In the genomic region with DNA sequence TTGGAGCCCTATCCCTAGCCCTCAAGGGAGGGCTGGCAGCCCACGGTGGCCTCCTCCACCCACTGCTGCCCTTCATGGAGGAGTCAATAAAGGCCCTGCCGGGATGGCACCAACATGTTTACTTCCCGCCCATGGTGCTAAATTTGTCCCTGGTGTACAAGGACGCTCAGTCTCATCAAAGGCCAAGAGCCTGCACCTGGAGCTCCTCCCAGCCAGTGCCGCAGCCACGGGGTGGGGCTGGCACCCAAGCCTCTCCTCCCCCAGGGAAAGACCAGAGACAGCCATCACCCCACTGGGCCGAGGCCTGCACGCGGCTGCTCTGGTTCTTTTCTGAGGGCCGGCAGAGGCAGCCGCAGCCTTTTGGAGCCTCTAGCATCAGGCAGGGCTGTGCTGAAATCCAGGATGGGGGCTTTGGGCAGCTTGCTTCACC, we compare ENCODE assay signal across 24 cellular contexts.
"Had no signal": no experiment of that assay in that cellular context is flagged by ENCODE, and none has a peak within 500 bp of the region (broad histone marks: within the 10 kb centered on the region; RNA-seq: fewer than 3 reads in every experiment).

No MANE protein-coding gene starts in this region.

- H3K27me3 ChIP-seq: dorsolateral prefrontal cortex, suprapubic skin, vagina had no signal

- H3K36me3 ChIP-seq: suprapubic skin, vagina, WERI-Rb-1 had no signal

- DNase-seq: activated CD4-positive, alpha-beta T cell treated with anti-CD3 and anti-CD28 coated beads for 1 hour; activated CD8-positive, alpha-beta memory T cell treated with anti-CD3 and anti-CD28 coated beads for 24 hours; activated CD8-positive, alpha-beta memory T cell treated with anti-CD3 and anti-CD28 coated beads, Interleukin-2, amount 50 U/mL, for 48 hours; activated effector memory CD4-positive, alpha-beta T cell treated with Interleukin-2 at 50 U/mL for 16 hours; activated naive CD4-positive, alpha-beta T cell treated with anti-CD3 and anti-CD28 coated beads, Interleukin-2, amount 10 ng/mL, durations not matched to agents 7 days and 5 days; activated naive CD8-positive, alpha-beta T cell treated with anti-CD3 and anti-CD28 coated beads, Interleukin-2, amount 50 U/mL, for 24 hours; activated T-cell treated with anti-CD3 and anti-CD28 coated beads, Interleukin-2, amount 50 U/mL, for 48 hours; anterior cingulate cortex; central memory CD4-positive, alpha-beta T cell; dorsolateral prefrontal cortex; endodermal cell; foreskin fibroblast; occipital lobe; stimulated activated CD4-positive, alpha-beta T cell treated with anti-CD3 and anti-CD28 coated beads, Interleukin-15, amount 100 ng/mL, for 24 hours; stimulated activated CD4-positive, alpha-beta T cell treated with anti-CD3 and anti-CD28 coated beads, Interleukin-4, amount 100 ng/mL, for 1 hour; stimulated activated naive CD8-positive, alpha-beta T cell treated with anti-CD3 and anti-CD28 coated beads, Interleukin-15, amount 100 ng/mL, for 72 hours; T-helper 2 cell; trophoblast cell; WERI-Rb-1 had no signal

- H3K9me3 ChIP-seq: suprapubic skin, vagina had no signal

- ATAC-seq: activated naive CD8-positive, alpha-beta T cell treated with anti-CD3 and anti-CD28 coated beads, Interleukin-2, amount 50 U/mL, for 24 hours; stimulated activated naive CD8-positive, alpha-beta T cell treated with anti-CD3 and anti-CD28 coated beads, Interleukin-15, amount 100 ng/mL, for 72 hours had no signal

- FAIRE-seq: colon had no signal

- H3K27ac ChIP-seq: dorsolateral prefrontal cortex, epithelial cell of prostate, skin epidermis, suprapubic skin, vagina, WERI-Rb-1 had no signal

- H3K4me3 ChIP-seq: dorsolateral prefrontal cortex, skin epidermis, suprapubic skin, vagina had no signal
